In the genomic region with DNA sequence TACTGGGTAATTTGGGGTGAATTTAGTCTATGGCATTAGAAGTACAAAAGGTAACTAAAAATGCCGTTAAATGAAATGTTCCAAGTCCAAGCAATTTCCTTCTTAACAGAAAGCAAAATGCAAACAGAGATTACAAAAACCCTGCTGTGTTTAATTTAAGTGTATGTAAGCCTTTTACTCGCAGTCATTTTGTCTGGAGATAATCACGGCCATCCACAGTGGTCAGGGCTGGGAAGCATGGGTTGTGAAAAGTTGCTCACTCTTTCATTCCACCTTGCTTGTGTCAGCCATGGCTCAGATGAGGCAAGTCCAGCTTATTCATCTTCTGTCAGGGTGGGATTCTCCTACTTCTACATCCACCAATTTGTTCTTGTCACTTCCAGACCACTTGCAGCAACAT, we compare ENCODE assay signal across 16 cellular contexts.
"Had no signal": no experiment of that assay in that cellular context is flagged by ENCODE, and none has a peak within 500 bp of the region (broad histone marks: within the 10 kb centered on the region; RNA-seq: fewer than 3 reads in every experiment).

No MANE protein-coding gene starts in this region.

- H3K4me1 ChIP-seq: breast epithelium, esophagus squamous epithelium, gastroesophageal sphincter, thyroid gland, uterus had no signal

- H3K4me3 ChIP-seq: breast epithelium, esophagus squamous epithelium, gastroesophageal sphincter, skin epidermis, thyroid gland, uterus had no signal

- H3K36me3 ChIP-seq: breast epithelium, esophagus squamous epithelium, gastroesophageal sphincter, thyroid gland, uterus had no signal

- H3K9me3 ChIP-seq: esophagus squamous epithelium, thyroid gland, uterus had no signal

- DNase-seq: activated CD4-positive, alpha-beta memory T cell treated with anti-CD3 and anti-CD28 coated beads for 36 hours; activated gamma-delta T cell treated with Interleukin-2 at 50 U/mL for 16 hours; activated naive CD8-positive, alpha-beta T cell treated with anti-CD3 and anti-CD28 coated beads for 36 hours; activated T-cell treated with anti-CD3 and anti-CD28 coated beads, Interleukin-2, amount 50 U/mL, for 72 hours; aorta; esophagus squamous epithelium; kidney glomerular epithelial cell; posterior cingulate gyrus; T1000; thyroid gland; uterus had no signal

- H3K27ac ChIP-seq: breast epithelium, esophagus squamous epithelium, gastroesophageal sphincter, skin epidermis, thyroid gland, uterus, VCaP had no signal

- H3K27me3 ChIP-seq: breast epithelium, esophagus squamous epithelium, gastroesophageal sphincter, thyroid gland, uterus had no signal

- ATAC-seq: activated T-cell treated with anti-CD3 and anti-CD28 coated beads, Interleukin-2, amount 50 U/mL, for 72 hours; gastroesophageal sphincter; stimulated activated effector memory CD8-positive, alpha-beta T cell treated with anti-CD3 and anti-CD28 coated beads, Interleukin-12 subunit alpha, Interleukin-12 subunit beta, amount 100 ng/mL, for 72 hours had no signal
